In the genomic region with DNA sequence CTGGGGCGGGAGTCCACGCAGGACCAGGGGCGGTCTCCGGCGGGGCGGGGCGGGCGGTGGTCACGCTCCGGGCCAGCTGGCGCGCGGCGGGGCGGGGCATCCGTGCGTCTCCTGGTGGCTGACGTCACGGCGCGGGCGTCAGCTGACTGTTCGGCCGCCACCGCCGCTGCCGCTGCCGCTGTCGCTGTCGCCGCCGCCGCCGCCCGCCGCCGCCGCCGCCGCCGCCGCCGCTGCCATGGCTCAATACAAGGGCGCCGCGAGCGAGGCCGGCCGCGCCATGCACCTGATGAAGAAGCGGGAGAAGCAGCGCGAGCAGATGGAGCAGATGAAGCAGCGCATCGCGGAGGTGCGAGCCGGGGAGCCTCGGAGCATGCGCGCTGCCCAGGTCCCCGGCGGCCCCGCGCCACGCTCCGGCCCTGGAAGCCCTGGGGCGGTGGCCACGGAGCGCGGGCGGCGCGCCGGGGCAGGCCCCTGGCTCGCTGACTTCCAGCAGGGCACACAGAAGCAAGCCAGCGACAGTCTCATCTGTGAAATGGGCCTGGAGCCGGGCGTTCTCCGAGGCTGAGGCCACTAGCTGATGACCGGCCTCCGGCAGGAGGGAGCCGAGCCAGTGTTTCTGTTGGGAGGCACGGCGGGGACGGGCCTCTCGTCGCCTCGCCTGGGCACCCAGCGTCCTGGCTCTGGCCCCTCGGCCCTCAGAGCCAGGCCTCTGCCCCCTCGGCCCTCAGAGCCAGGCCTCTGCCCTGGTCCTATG, we compare ENCODE assay signal across 8 cellular contexts. TPM values are rescaled to one million over a fixed set of nuclear protein-coding genes. Genes with fewer than 3 reads are reported as not detected.
DNase-seq lines count a peak whose midpoint lies in the region; ATAC-seq and TF ChIP-seq lines count a peak whose summit lies in the region.

Gene FAM50A, plus strand, starts transcription at position 141 of the 754 bp plus-strand sequence. Its CDS starts 95 bp downstream, at position 236.

- H3K27ac ChIP-seq in epithelial cell of prostate = peak within 1 kb of the TSS; percentile 47

- H3K4me3 Mint-ChIP-seq in stimulated activated effector memory CD8-positive, alpha-beta T cell treated with anti-CD3 and anti-CD28 coated beads, Interleukin-12 subunit alpha, Interleukin-12 subunit beta, amount 100 ng/mL, for 72 hours = peak within 1 kb of the TSS; percentile 70

- H3K4me1 Mint-ChIP-seq in stimulated activated effector memory CD8-positive, alpha-beta T cell treated with anti-CD3 and anti-CD28 coated beads, Interleukin-12 subunit alpha, Interleukin-12 subunit beta, amount 100 ng/mL, for 72 hours = peaks cover 39% of the 10 kb centered on the region

- H3K36me3 Mint-ChIP-seq in stimulated activated effector memory CD8-positive, alpha-beta T cell treated with anti-CD3 and anti-CD28 coated beads, Interleukin-12 subunit alpha, Interleukin-12 subunit beta, amount 100 ng/mL, for 72 hours = peaks cover 64% of the 10 kb centered on the region

- DNase-seq in AG04449 (ENCODE audit: low read depth, low spot score) = no peak
- DNase-seq in NCI-H82 (lab: John Stamatoyannopoulos, UW) = peak; percentile 81
- peak; percentile 69 for DNase-seq in activated T-cell treated with anti-CD3 and anti-CD28 coated beads for 48 hours (ENCODE audit: low read depth)
- no peak for DNase-seq in epithelial cell of prostate (ENCODE audit: low read depth, low spot score)
- DNase-seq in mucosa of gallbladder (ENCODE audit: low spot score) = peak; percentile 75
- peak; percentile 57 to 80 for DNase-seq in stimulated activated effector memory CD8-positive, alpha-beta T cell treated with anti-CD3 and anti-CD28 coated beads, Interleukin-12 subunit alpha, Interleukin-12 subunit beta, amount 100 ng/mL, for 72 hours (ENCODE audit: low spot score in 2 of 2)

- peak within 1 kb of the TSS; percentile 61 for H3K27ac Mint-ChIP-seq in stimulated activated effector memory CD8-positive, alpha-beta T cell treated with anti-CD3 and anti-CD28 coated beads, Interleukin-12 subunit alpha, Interleukin-12 subunit beta, amount 100 ng/mL, for 72 hours

- CTCF ChIA-PET in AG04449 (lab: Yijun Ruan, JAX) = no interaction called here

- H3K4me3 ChIP-seq in AG04449 (ENCODE audit: low read depth, low read length) = peak within 1 kb of the TSS; percentile 64

- ATAC-seq in GM18861 (IDR thresholded peaks at IDR 0.05; ENCODE audit: unreplicated experiment) (peak; percentile 71), HG03135 (IDR thresholded peaks at IDR 0.05; ENCODE audit: unreplicated experiment) (peak; percentile 57)
- peak; percentile 91 for ATAC-seq in stimulated activated effector memory CD8-positive, alpha-beta T cell treated with anti-CD3 and anti-CD28 coated beads, Interleukin-12 subunit alpha, Interleukin-12 subunit beta, amount 100 ng/mL, for 72 hours

- POLR2A ChIA-PET in AG04449 (lab: Yijun Ruan, JAX) = interaction anchor here (1.0 kb wide), 1 partner anchor 15 kb away, joined by 3 read pairs; no protein-coding TSS in a partner anchor

- no peaks in the 10 kb centered on the region for H3K9me3 Mint-ChIP-seq in stimulated activated effector memory CD8-positive, alpha-beta T cell treated with anti-CD3 and anti-CD28 coated beads, Interleukin-12 subunit alpha, Interleukin-12 subunit beta, amount 100 ng/mL, for 72 hours

- TF ChIP-seq CTCF in AG04449 (IDR thresholded peaks at IDR 0.05; ENCODE audit: insufficient read depth, low read length, missing control alignments) = no peak

RNA-seq across cellular contexts. Expression of gene FAM50A, which starts in this region (rescaled TPM):
- total RNA-seq in mucosa of gallbladder = 71.3 TPM

Comparison
In these comparisons a context has a peak if more than half of its experiments do, and no peak if none do; other contexts are left out.
1. DNase-seq: peak in NCI-H82 (single experiment), activated T-cell treated with anti-CD3 and anti-CD28 coated beads for 48 hours (single experiment), mucosa of gallbladder (single experiment) and stimulated activated effector memory CD8-positive, alpha-beta T cell treated with anti-CD3 and anti-CD28 coated beads, Interleukin-12 subunit alpha, Interleukin-12 subunit beta, amount 100 ng/mL, for 72 hours (2 of 2); none in AG04449 (single experiment) and epithelial cell of prostate (single experiment).
2. Peak in every context shown above with its lines, with median percentiles within 50 percentile points of each other: ATAC-seq.